Comparison of ENCODE assay signal across 11 cellular contexts in the genomic region with DNA sequence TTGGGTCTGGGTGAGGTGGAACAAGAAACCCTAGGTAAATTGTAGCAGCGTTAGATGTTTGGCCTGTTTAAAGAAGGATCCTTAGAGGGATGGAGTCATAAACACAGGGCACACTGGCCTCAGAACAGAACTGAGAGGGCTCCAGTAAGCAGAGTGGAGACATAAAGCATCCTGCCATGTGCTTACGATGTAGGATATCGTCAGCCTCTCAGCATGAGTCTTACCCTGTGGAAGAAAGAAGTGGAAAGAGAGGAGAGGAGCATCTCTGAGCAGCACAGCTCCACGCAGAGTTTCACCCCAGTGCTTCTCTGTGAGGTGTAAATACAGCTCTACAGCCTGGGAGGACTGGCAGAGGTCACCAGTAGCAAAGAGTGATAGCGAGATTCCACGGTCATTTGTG. TPM values are rescaled to one million over a fixed set of nuclear protein-coding genes. Genes with fewer than 3 reads are reported as not detected.
DNase-seq lines count a peak whose midpoint lies in the region; ATAC-seq and TF ChIP-seq lines count a peak whose summit lies in the region.
"Had no signal": no experiment of that assay in that cellular context is flagged by ENCODE, and none has a peak within 500 bp of the region (broad histone marks: within the 10 kb centered on the region; RNA-seq: fewer than 3 reads in every experiment).

No MANE protein-coding gene starts in this region.

- DNase-seq in AG08395 (ENCODE audit: low spot score) = peak; percentile 19
- DNase-seq in adrenal gland = no peak
- DNase-seq in left ventricle myocardium superior = no peak
- DNase-seq in psoas muscle = no peak
- no peak for DNase-seq in GDM1 (lab: John Stamatoyannopoulos, UW)
- no peak for DNase-seq in GF-D8 (lab: John Stamatoyannopoulos, UW)
- no peak for DNase-seq in left lobe of liver (ENCODE audit: low spot score)
- DNase-seq: activated B cell treated with CpG ODN at 0.5 μM for 24 hours, NCI-H1105 treated with DMSO at 0.1 percent for 48 hours had no signal

- TF ChIP-seq POLR2A in adrenal gland (IDR thresholded peaks at IDR 0.05) = no peak

- H3K27me3 ChIP-seq in adrenal gland = no peaks in the 10 kb centered on the region
- H3K27me3 ChIP-seq in psoas muscle (ENCODE audit: insufficient read depth in 3 of 3, low read length in 2 of 3) = no peaks in the 10 kb centered on the region

- intact Hi-C loops in adrenal gland (cut with DNase I) (no loop called here), left ventricle myocardium superior (cut with micrococcal nuclease) (no loop called here), psoas muscle (cut with DNase I) (no loop called here)

- H3K9me3 ChIP-seq in adrenal gland (replicated peaks in 1 of 3) = no peaks in the 10 kb centered on the region
- H3K9me3 ChIP-seq in psoas muscle = no peaks in the 10 kb centered on the region

- H3K27ac ChIP-seq in adrenal gland = peak overlapping the region; percentile 56 to 93 (median 74)
- peak overlapping the region; percentile 31 for H3K27ac ChIP-seq in psoas muscle

- H3K36me3 ChIP-seq in adrenal gland (replicated peaks in 1 of 2) (no peaks in the 10 kb centered on the region), psoas muscle (ENCODE audit: insufficient read depth in 1 of 2, low read depth in 1 of 2) (no peaks in the 10 kb centered on the region)

- ATAC-seq in left ventricle myocardium superior (peak; percentile 41), psoas muscle (peak in 2 of 4 donors; percentile 22 to 36), left lobe of liver (no peak), GM21381 (IDR thresholded peaks at IDR 0.05; ENCODE audit: unreplicated experiment) (no peak)

- TF ChIP-seq CTCF in adrenal gland (IDR thresholded peaks at IDR 0.05) (no peak), psoas muscle (IDR thresholded peaks at IDR 0.05) (no peak)

- no peak overlapping the region for H3K4me3 ChIP-seq in adrenal gland
- no peak overlapping the region for H3K4me3 ChIP-seq in psoas muscle

- 78 to 92% (median 86%) methylated on average over 6 of the region's 6 CpGs for WGBS in adrenal gland, 4 donors
- WGBS in psoas muscle, 3 donors = 73 to 78% (median 77%) methylated on average over 6 of the region's 6 CpGs

- H3K4me1 ChIP-seq in adrenal gland (replicated peaks in 1 of 2) = peaks cover 15 to 39% of the 10 kb centered on the region in 2 donors
- peaks cover 9% of the 10 kb centered on the region for H3K4me1 ChIP-seq in psoas muscle

RNA-seq across cellular contexts. Expression of gene SORBS2, which starts 27.8 kb away (rescaled TPM):
- 100 to 1,000 TPM; 462 to 875 (median 657) TPM for total RNA-seq in adrenal gland
- polyA plus RNA-seq in adrenal gland = 100 to 1,000 TPM; 129 to 542 (median 186) TPM
- 911 TPM for total RNA-seq in left ventricle myocardium superior
- 10 to 100 TPM in 3 of 4 donors, 1 to 10 TPM in 1; 5.9 to 30.4 (median 19.8) TPM for total RNA-seq in psoas muscle
- polyA plus RNA-seq in psoas muscle = 1 to 10 TPM; 2.5 to 7.2 (median 6.0) TPM
- total RNA-seq in left lobe of liver = 126 TPM
- total RNA-seq: activated B cell treated with CpG ODN at 0.5 μM for 24 hours; activated T-helper 1 cell treated with anti-CD3 and anti-CD28 coated beads, Interleukin-12 subunit alpha, Interleukin-12 subunit beta, Interleukin-2, Interleukin-4 antibody, amounts not matched to agents 30 ng/mL and 10 ng/mL and 1 ng/mL, durations not matched to agents 14 hours and 24 hours and 36 hours had no signal
